ENCODE assay signal across 20 cellular contexts in the genomic region with DNA sequence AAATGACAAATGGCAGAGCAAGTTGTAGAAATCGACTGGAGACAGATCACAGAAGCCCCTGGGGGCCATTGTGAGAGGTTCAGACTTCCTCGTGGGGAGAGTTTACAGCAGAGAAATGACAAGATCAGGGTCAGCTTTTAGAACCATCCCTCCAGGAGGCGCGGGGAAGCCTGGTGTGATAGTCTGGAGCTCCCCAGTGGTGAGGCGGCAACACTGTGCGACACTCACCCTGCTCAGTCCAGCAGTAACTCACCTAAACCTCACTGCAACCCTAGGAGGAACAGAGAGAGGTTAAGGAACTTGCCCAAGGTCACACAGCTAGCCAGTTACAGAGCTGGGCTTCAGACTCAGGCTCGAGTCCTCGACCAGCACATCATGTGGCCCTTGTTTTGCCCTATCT.
DNase-seq lines count a peak whose midpoint lies in the region; ATAC-seq, FAIRE-seq and TF ChIP-seq lines count a peak whose summit lies in the region.
"Had no signal": no experiment of that assay in that cellular context is flagged by ENCODE, and none has a peak within 500 bp of the region (broad histone marks: within the 10 kb centered on the region; RNA-seq: fewer than 3 reads in every experiment).

No MANE protein-coding gene starts in this region.

- H2BK5ac ChIP-seq in mesendoderm (ENCODE audit: low read length) = no peak overlapping the region

- no peaks in the 10 kb centered on the region for H3F3A ChIP-seq in SK-N-SH (replicated peaks; ENCODE audit: insufficient read depth)

- in situ Hi-C loops in K562 (cut with MboI) = no loop called here

- H2AFZ ChIP-seq in SK-N-SH (ENCODE audit: low read depth) = no peak overlapping the region
- H2AFZ ChIP-seq in K562 (ENCODE audit: low read depth, low read length) = no peak overlapping the region

- no peak overlapping the region for H3K4ac ChIP-seq in mesendoderm (ENCODE audit: low read depth, low read length)

- intact Hi-C loops in K562 (cut with micrococcal nuclease) = no loop called here

- TF ChIP-seq EP300 in SK-N-SH (IDR thresholded peaks at IDR 0.05; ENCODE audit: borderline replicate concordance in 1 of 2, low read depth in 1 of 2, low read length in 1 of 2) (no peak), K562 (IDR thresholded peaks at IDR 0.05; ENCODE audit: low read length) (no peak)

- H3K4me3 ChIP-seq in SK-N-SH (ENCODE audit: low read depth in 2 of 2, low read length in 1 of 2) = no peak overlapping the region
- no peak overlapping the region for H3K4me3 ChIP-seq in NB4 (ENCODE audit: low read depth, low read length)
- no peak overlapping the region for H3K4me3 ChIP-seq in K562
- H3K4me3 ChIP-seq in mesendoderm (ENCODE audit: low read length) = no peak overlapping the region
- H3K4me3 ChIP-seq: A549, BLaER1 had no signal

- ATAC-seq in SK-N-SH treated with all-trans-retinoic acid at 6 μM for 48 hours = no peak
- ATAC-seq in K562 = peak; percentile 41; the same call in 2 of the 3 replicates

- peak overlapping the region; percentile 62 for H3K56ac ChIP-seq in mesendoderm (ENCODE audit: low read length)

- H3K9me3 Mint-ChIP-seq in immature natural killer cell = peaks cover 0 to 4% (median 0%) of the 10 kb centered on the region in 6 donors

- H3K27ac ChIP-seq in SK-N-SH (ENCODE audit: low read depth in 2 of 2, low read length in 1 of 2) = no peak overlapping the region
- no peak overlapping the region for H3K27ac ChIP-seq in K562 (ENCODE audit: extremely low read depth, low read depth, low read length)
- no peak overlapping the region for H3K27ac ChIP-seq in mesendoderm (ENCODE audit: low read depth, low read length)
- H3K27ac ChIP-seq: 22Rv1, A549, BLaER1 had no signal

- H3K18ac ChIP-seq in mesendoderm (ENCODE audit: low read length) = no peak overlapping the region

- no peak overlapping the region for H4K5ac ChIP-seq in mesendoderm (ENCODE audit: low read length)

- H3K4me2 ChIP-seq in SK-N-SH (no peak overlapping the region), K562 (ENCODE audit: insufficient read depth, low read length) (no peak overlapping the region), mesendoderm (ENCODE audit: low read length) (no peak overlapping the region)
- H3K4me2 ChIP-seq: A549, BLaER1 had no signal

- H3K79me2 ChIP-seq in SK-N-SH (ENCODE audit: insufficient read depth) = no peaks in the 10 kb centered on the region
- no peaks in the 10 kb centered on the region for H3K79me2 ChIP-seq in K562 (ENCODE audit: control insufficient read depth, insufficient read depth, low read length)
- H3K79me2 ChIP-seq in mesendoderm (ENCODE audit: control insufficient read depth, insufficient read depth, low read length) = no peaks in the 10 kb centered on the region

- H3K79me1 ChIP-seq in mesendoderm (ENCODE audit: low read length) = no peaks in the 10 kb centered on the region

- TF ChIP-seq CTCF in SK-N-SH (IDR thresholded peaks at IDR 0.05) (no peak), NB4 (IDR thresholded peaks at IDR 0.05; ENCODE audit: low read depth, low read length) (no peak), K562 (IDR thresholded peaks at IDR 0.05 in 2 of 3, conservative IDR thresholded peaks at IDR 0.05 in 1 of 3; ENCODE audit: insufficient read depth in 2 of 3, low read depth in 1 of 3, low read length in 3 of 3) (no peak)

- 80% methylated on average over 8 of the region's 8 CpGs for WGBS in SK-N-SH (ENCODE audit: low lambda C conversion rate)
- 0% methylated on average over 8 of the region's 8 CpGs for WGBS in K562 (ENCODE audit: insufficient coverage, low coverage, missing lambda C conversion rate)
- WGBS in mesendoderm (ENCODE audit: extremely low coverage, insufficient coverage, low lambda C conversion rate) = no CpG with 5 or more reads among the region's 8 CpGs

- peaks cover 0 to 3% (median 3%) of the 10 kb centered on the region in 3 donors for H3K27me3 Mint-ChIP-seq in immature natural killer cell (ENCODE audit: low read depth in 3 of 3)

- H3K4me1 Mint-ChIP-seq in immature natural killer cell = no peaks in the 10 kb centered on the region
- H3K4me1 Mint-ChIP-seq: CD14-positive monocyte had no signal

- no peak overlapping the region for H3K4me3 Mint-ChIP-seq in immature natural killer cell
- H3K4me3 Mint-ChIP-seq: CD4-positive, alpha-beta memory T cell; H9 had no signal

- H3K27me3 ChIP-seq in SK-N-SH (ENCODE audit: insufficient read depth) (peaks cover 6% of the 10 kb centered on the region; the same call in 1 of the 2 replicates), K562 (ENCODE audit: control insufficient read depth in 2 of 2, insufficient read depth in 2 of 2, low read length in 2 of 2) (peaks cover 6 to 8% of the 10 kb centered on the region in 2 experiments; a peak in 3 of 5 replicates), mesendoderm (ENCODE audit: insufficient read depth, low read length, poor library complexity) (no peaks in the 10 kb centered on the region)

- no peaks in the 10 kb centered on the region for H4K20me1 ChIP-seq in SK-N-SH (ENCODE audit: insufficient read depth)
- H4K20me1 ChIP-seq in K562 (replicated peaks; ENCODE audit: control insufficient read depth, insufficient read depth, low read length) = no peaks in the 10 kb centered on the region
- H4K20me1 ChIP-seq: BLaER1 had no signal

- DNase-seq in SK-N-SH (no peak), NB4 (ENCODE audit: low read depth) (peak; percentile 61), K562 (ENCODE audit: extremely low read depth in 1 of 4, low spot score in 3 of 4) (no peak), mesendoderm (no peak), immature natural killer cell (no peak), putamen (ENCODE audit: low spot score) (no peak), COR-L47 (lab: John Stamatoyannopoulos, UW) (no peak)
- DNase-seq: AML-193; CD4-positive, alpha-beta memory T cell; DMS 273 treated with DMSO at 0.1 percent for 48 hours; GDM1; GOT3; H9 had no signal

- H3K9ac ChIP-seq in SK-N-SH (no peak overlapping the region), K562 (ENCODE audit: insufficient read depth in 1 of 2, low read depth in 2 of 2, low read length in 2 of 2) (no peak overlapping the region), mesendoderm (ENCODE audit: low read length) (no peak overlapping the region)
- H3K9ac ChIP-seq: BLaER1 had no signal

- H3K4me1 ChIP-seq in SK-N-SH (ENCODE audit: control insufficient read depth in 1 of 2, insufficient read depth in 2 of 2, low read depth in 1 of 2, low read length in 1 of 2) (no peaks in the 10 kb centered on the region; a peak in 1 of 4 replicates), K562 (replicated peaks in 1 of 2; ENCODE audit: control insufficient read depth in 2 of 2, insufficient read depth in 2 of 2, low read length in 2 of 2) (no peaks in the 10 kb centered on the region), mesendoderm (ENCODE audit: control insufficient read depth, low read depth, low read length) (peaks cover 4% of the 10 kb centered on the region)
- H3K4me1 ChIP-seq: A549 had no signal

- FAIRE-seq in K562 (lab: Jason Lieb, UNC) = no peak
- FAIRE-seq: A549, GM12892, GM18507 had no signal

- H3K9me2 ChIP-seq in SK-N-SH = no peaks in the 10 kb centered on the region

- no peaks in the 10 kb centered on the region for H3K9me3 ChIP-seq in SK-N-SH
- no peaks in the 10 kb centered on the region for H3K9me3 ChIP-seq in K562 (replicated peaks; ENCODE audit: control insufficient read depth, insufficient read depth, low read depth, low read length)
- H3K9me3 ChIP-seq: A549, BLaER1 had no signal

- H2AK5ac ChIP-seq in mesendoderm (ENCODE audit: low read length) = no peak overlapping the region

- H2BK15ac ChIP-seq in mesendoderm (replicated peaks; ENCODE audit: low read depth) = no peak overlapping the region

- POLR2A ChIA-PET in SK-N-SH (lab: Yijun Ruan, JAX) (no interaction called here), K562 (lab: Yijun Ruan, JAX) (no interaction called here)

- H4K8ac ChIP-seq in mesendoderm (ENCODE audit: low read depth, low read length) = no peak overlapping the region

- no peaks in the 10 kb centered on the region for H3K9me1 ChIP-seq in K562 (ENCODE audit: control insufficient read depth, insufficient read depth, low read length)

- CTCF ChIA-PET in SK-N-SH (lab: Yijun Ruan, JAX) = no interaction called here
- CTCF ChIA-PET in K562 (lab: Yijun Ruan, JAX; ENCODE audit: low intra/inter-chr PET ratio) = no interaction called here

- no peak for TF ChIP-seq POLR2A in NB4 (IDR thresholded peaks at IDR 0.05; ENCODE audit: extremely low read depth, insufficient read length)
- no peak for TF ChIP-seq POLR2A in K562 (conservative IDR thresholded peaks at IDR 0.05)

- no peak overlapping the region for H3K27ac Mint-ChIP-seq in immature natural killer cell
- H3K27ac Mint-ChIP-seq: CD14-positive monocyte; CD4-positive, alpha-beta memory T cell had no signal

- H3K36me3 ChIP-seq in SK-N-SH (replicated peaks in 1 of 2; ENCODE audit: control insufficient read depth in 1 of 2, insufficient read depth in 2 of 2, low read length in 1 of 2) = no peaks in the 10 kb centered on the region
- no peaks in the 10 kb centered on the region for H3K36me3 ChIP-seq in K562 (ENCODE audit: control insufficient read depth, insufficient read depth, low read length)
- no peaks in the 10 kb centered on the region for H3K36me3 ChIP-seq in mesendoderm (ENCODE audit: control insufficient read depth, insufficient read depth, low read length)
- H3K36me3 ChIP-seq: BLaER1 had no signal

- H2BK120ac ChIP-seq in mesendoderm (ENCODE audit: low read depth, low read length) = no peak overlapping the region

- no TSS peak for BruUV-seq in K562 (replicated peaks; lab: Mats Ljungman, UMichigan)

- H3K36me3 Mint-ChIP-seq in immature natural killer cell = no peaks in the 10 kb centered on the region
- H3K36me3 Mint-ChIP-seq: CD14-positive monocyte; CD4-positive, alpha-beta memory T cell had no signal

- no peak overlapping the region for H3K23ac ChIP-seq in mesendoderm (ENCODE audit: low read length)

- TF ChIP-seq RAD21 in SK-N-SH (IDR thresholded peaks at IDR 0.05; ENCODE audit: low read length) = 0 out of 2 replicates have a peak, but pooled peaks have one; percentile 12
- no peak for TF ChIP-seq RAD21 in K562 (CRISPR knock-in tag; conservative IDR thresholded peaks at IDR 0.05 in 1 of 2, IDR thresholded peaks at IDR 0.05 in 1 of 2)

TF ChIP-seq in SK-N-SH treated with all-trans-retinoic acid at 6 μM for 48 hours, 23 proteins besides CTCF, POLR2A, EP300 and RAD21 (continues in another document):
- TF ChIP-seq GLIS3 (CRISPR knock-in tag; IDR thresholded peaks at IDR 0.05) (no peak), ZNF70 (CRISPR knock-in tag; IDR thresholded peaks at IDR 0.05) (no peak)

TF ChIP-seq in K562, 482 proteins besides CTCF, POLR2A, EP300 and RAD21:
- TF ChIP-seq HNRNPUL1 (IDR thresholded peaks at IDR 0.05; ENCODE audit: low read length) (no peak), ZFP36 (IDR thresholded peaks at IDR 0.05; ENCODE audit: low read depth, low read length, partially characterized antibody) (peak; percentile 21)

Comparison
In these comparisons a context has a peak if more than half of its experiments do, and no peak if none do; other contexts are left out.
1. Of the 27 proteins assayed by ChIP-seq in both K562 and SK-N-SH: peak only in K562: none; only in SK-N-SH: RAD21; in both: none; in neither: 26.